8 cellular contexts compared by ENCODE assay signal in the genomic region with DNA sequence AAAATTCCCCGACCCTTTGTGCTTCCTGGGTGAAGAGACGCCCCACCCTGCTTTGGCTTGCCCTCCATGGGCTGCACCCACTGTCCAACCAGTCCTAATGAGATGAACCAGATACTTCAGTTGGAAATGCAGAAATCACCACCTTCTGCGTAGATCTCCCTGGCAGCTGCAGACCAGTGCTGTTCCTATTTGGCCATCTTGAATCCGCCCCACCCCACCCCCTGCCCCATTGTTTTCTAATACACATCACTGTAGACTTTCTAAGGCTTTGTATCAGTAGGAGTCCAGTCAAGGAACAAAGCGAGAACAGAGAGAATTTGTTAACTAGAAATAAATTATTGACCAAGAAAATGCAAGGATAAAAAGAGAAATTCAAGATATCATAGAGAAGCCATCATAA.
"Had no signal": no experiment of that assay in that cellular context is flagged by ENCODE, and none has a peak within 500 bp of the region (broad histone marks: within the 10 kb centered on the region; RNA-seq: fewer than 3 reads in every experiment).

No MANE protein-coding gene starts in this region.

- H3K27ac Mint-ChIP-seq: HFFc6 had no signal

- DNase-seq: GOT3, H7, HFFc6, IMR-90 had no signal

- H3K27ac ChIP-seq: HL-60 had no signal

- H3K36me3 ChIP-seq: HAP-1 had no signal

- H3K4me3 ChIP-seq: HAP-1, K562 had no signal

- H3K4me3 Mint-ChIP-seq: HFFc6 had no signal

- H3K9me3 ChIP-seq: HAP-1 had no signal

- H3K4me1 ChIP-seq: HAP-1 had no signal

- ATAC-seq: HCT116, K562 had no signal
